8 cellular contexts compared by ENCODE assay signal in genomic region chr20:34708621-34709043, GRCh38. TPM values are rescaled to one million over a fixed set of nuclear protein-coding genes. Genes with fewer than 3 reads are reported as not detected.
DNase-seq lines count a peak whose midpoint lies in the region; ATAC-seq, FAIRE-seq and TF ChIP-seq lines count a peak whose summit lies in the region.

No MANE protein-coding gene starts in this region.

- no peaks in the 10 kb centered on the region for H3K79me2 ChIP-seq in mesendoderm (ENCODE audit: control insufficient read depth, insufficient read depth, low read length)

- no peaks in the 10 kb centered on the region for H3K79me1 ChIP-seq in mesendoderm (ENCODE audit: low read length)

- H3K27ac ChIP-seq in mesendoderm (ENCODE audit: low read depth, low read length), result no peak overlapping the region

- peak overlapping the region; percentile 19 for H3K27ac Mint-ChIP-seq in Caco-2 (ENCODE audit: unreplicated experiment)
- peak overlapping the region; percentile 41 for H3K27ac Mint-ChIP-seq in activated CD4-positive, alpha-beta T cell treated with anti-CD3 and anti-CD28 coated beads, Interleukin-2, amount 10 ng/mL, durations not matched to agents 7 days and 5 days

- no peaks in the 10 kb centered on the region for H3K9me3 ChIP-seq in Caco-2

- H3K9me3 Mint-ChIP-seq in Caco-2 (ENCODE audit: unreplicated experiment), result no peaks in the 10 kb centered on the region
- no peaks in the 10 kb centered on the region for H3K9me3 Mint-ChIP-seq in activated CD4-positive, alpha-beta T cell treated with anti-CD3 and anti-CD28 coated beads, Interleukin-2, amount 10 ng/mL, durations not matched to agents 7 days and 5 days

- H3K4ac ChIP-seq in mesendoderm (ENCODE audit: low read depth, low read length), result no peak overlapping the region

- WGBS in mesendoderm (ENCODE audit: extremely low coverage, insufficient coverage, low lambda C conversion rate), result no CpG with 5 or more reads among the region's 22 CpGs

- H3K56ac ChIP-seq in mesendoderm (ENCODE audit: low read length), result peak overlapping the region; percentile 93

- H4K8ac ChIP-seq in mesendoderm (ENCODE audit: low read depth, low read length), result no peak overlapping the region

- H3K4me2 ChIP-seq in mesendoderm (ENCODE audit: low read length), result peak overlapping the region; percentile 86

- H3K4me3 Mint-ChIP-seq in Caco-2 (ENCODE audit: unreplicated experiment), result peak overlapping the region; percentile 78
- peak overlapping the region; percentile 76 for H3K4me3 Mint-ChIP-seq in activated CD4-positive, alpha-beta T cell treated with anti-CD3 and anti-CD28 coated beads, Interleukin-2, amount 10 ng/mL, durations not matched to agents 7 days and 5 days

- POLR2A ChIA-PET in Caco-2 (lab: Charles Lee), result no interaction called here
- POLR2A ChIA-PET in activated CD4-positive, alpha-beta T cell treated with anti-CD3 and anti-CD28 coated beads, Interleukin-2, amount 10 ng/mL, durations not matched to agents 7 days and 5 days (lab: Charles Lee), result interaction anchor here (0.6 kb wide), 1 partner anchor 104 kb away, joined by 4 read pairs; no protein-coding TSS in a partner anchor

- FAIRE-seq in RCC 7860 (lab: Jason Lieb, UNC), result no peak

- peak; percentile 12 for ATAC-seq in GM21619 (IDR thresholded peaks at IDR 0.05; ENCODE audit: unreplicated experiment)

- no peak overlapping the region for H2AK5ac ChIP-seq in mesendoderm (ENCODE audit: low read length)

- no peak overlapping the region for H2BK15ac ChIP-seq in mesendoderm (replicated peaks; ENCODE audit: low read depth)

- peaks cover 55% of the 10 kb centered on the region for H3K36me3 Mint-ChIP-seq in Caco-2 (ENCODE audit: insufficient read depth, unreplicated experiment)
- H3K36me3 Mint-ChIP-seq in activated CD4-positive, alpha-beta T cell treated with anti-CD3 and anti-CD28 coated beads, Interleukin-2, amount 10 ng/mL, durations not matched to agents 7 days and 5 days (ENCODE audit: low read depth), result peaks cover 4% of the 10 kb centered on the region

- H3K36me3 ChIP-seq in Caco-2 (ENCODE audit: control insufficient read depth, insufficient read depth, low read length) (no peaks in the 10 kb centered on the region; the same call in 1 of the 2 replicates), mesendoderm (ENCODE audit: control insufficient read depth, insufficient read depth, low read length) (no peaks in the 10 kb centered on the region)

- H3K27me3 Mint-ChIP-seq in Caco-2 (ENCODE audit: insufficient read depth, unreplicated experiment), result peaks cover 2% of the 10 kb centered on the region
- peaks cover 10% of the 10 kb centered on the region for H3K27me3 Mint-ChIP-seq in activated CD4-positive, alpha-beta T cell treated with anti-CD3 and anti-CD28 coated beads, Interleukin-2, amount 10 ng/mL, durations not matched to agents 7 days and 5 days

- peaks cover 36% of the 10 kb centered on the region for H3K4me1 Mint-ChIP-seq in Caco-2 (ENCODE audit: low read depth, unreplicated experiment)
- peaks cover 36% of the 10 kb centered on the region for H3K4me1 Mint-ChIP-seq in activated CD4-positive, alpha-beta T cell treated with anti-CD3 and anti-CD28 coated beads, Interleukin-2, amount 10 ng/mL, durations not matched to agents 7 days and 5 days

- intact Hi-C loops in Caco-2 (cut with micrococcal nuclease; ENCODE audit: unreplicated experiment), result loop anchor here (1.0 to 5.0 kb wide), 7 partner anchors 32 to 406 kb away; partner anchors contain the start of gene AHCY

- no peak overlapping the region for H2BK120ac ChIP-seq in mesendoderm (ENCODE audit: low read depth, low read length)

- H3K9ac ChIP-seq in mesendoderm (ENCODE audit: low read length), result peak overlapping the region; percentile 82

- BruUV-seq in Caco-2 (replicated peaks; lab: Mats Ljungman, UMichigan), result no TSS peak

- H3K23ac ChIP-seq in mesendoderm (ENCODE audit: low read length), result no peak overlapping the region

- H3K4me3 ChIP-seq in Caco-2 (ENCODE audit: low read depth, low read length) (peak overlapping the region; percentile 82), mesendoderm (ENCODE audit: low read length) (peak overlapping the region; percentile 16)

- H3K27me3 ChIP-seq in Caco-2 (replicated peaks; ENCODE audit: control insufficient read depth, insufficient read depth, low read length), result no peaks in the 10 kb centered on the region
- peaks cover 4% of the 10 kb centered on the region for H3K27me3 ChIP-seq in mesendoderm (ENCODE audit: insufficient read depth, low read length, poor library complexity)

- H3K4me1 ChIP-seq in Caco-2 (peaks cover 27% of the 10 kb centered on the region), mesendoderm (ENCODE audit: control insufficient read depth, low read depth, low read length) (no peaks in the 10 kb centered on the region)

- no peak overlapping the region for H2BK5ac ChIP-seq in mesendoderm (ENCODE audit: low read length)

- DNase-seq in Caco-2, result peak; percentile 81 to 89
- DNase-seq in NCI-H128 (lab: John Stamatoyannopoulos, UW; ENCODE audit: unreplicated experiment), result peak; percentile 43
- peak; percentile 58 for DNase-seq in activated CD4-positive, alpha-beta T cell treated with anti-CD3 and anti-CD28 coated beads, Interleukin-2, amount 10 ng/mL, durations not matched to agents 7 days and 5 days
- DNase-seq in effector CD4-positive, alpha-beta T cell, result peak; percentile 48
- DNase-seq in mesendoderm, result peak; percentile 45
- peak; percentile 22 for DNase-seq in stimulated activated CD8-positive, alpha-beta memory T cell treated with anti-CD3 and anti-CD28 coated beads, Interleukin-7, amount 100 ng/mL, for 24 hours (ENCODE audit: low read depth)
- DNase-seq in RCC 7860 (ENCODE audit: low spot score), result no peak

- H4K5ac ChIP-seq in mesendoderm (ENCODE audit: low read length), result no peak overlapping the region

- peak; percentile 89 to 92 for TF ChIP-seq CTCF in Caco-2 (IDR thresholded peaks at IDR 0.05; ENCODE audit: insufficient read depth in 1 of 2, low read depth in 1 of 2, low read length in 1 of 2, severe bottlenecking in 1 of 2, unreplicated experiment in 1 of 2)

- no peak overlapping the region for H3K18ac ChIP-seq in mesendoderm (ENCODE audit: low read length)

- CTCF ChIA-PET in Caco-2 (lab: Charles Lee), result interaction anchor here (0.7 to 2.5 kb wide), 14 partner anchors 18 to 518 kb away, joined by 3 to 14 read pairs (median 5); partner anchors contain the start of gene DYNLRB1
- CTCF ChIA-PET in activated CD4-positive, alpha-beta T cell treated with anti-CD3 and anti-CD28 coated beads, Interleukin-2, amount 10 ng/mL, durations not matched to agents 7 days and 5 days (lab: Charles Lee), result interaction anchor here (0.5 to 3.3 kb wide), 6 partner anchors 12 to 396 kb away, joined by 3 to 14 read pairs (median 4); no protein-coding TSS in a partner anchor

RNA-seq across cellular contexts. Expression of gene TP53INP2, which starts 4.5 kb away (rescaled TPM):
- total RNA-seq in Caco-2 (2022), result 26.2 and 29.7 TPM in 2 replicates
- 1 to 10 TPM; 1.3 to 2.6 TPM for total RNA-seq in activated CD4-positive, alpha-beta T cell treated with anti-CD3 and anti-CD28 coated beads, Interleukin-2, amount 10 ng/mL, durations not matched to agents 7 days and 5 days
- 5.2 TPM for polyA plus RNA-seq in mesendoderm (2013, experiment 1 of 2)
- polyA plus RNA-seq in mesendoderm (2013, experiment 2 of 2), result 5.6 TPM

RNA-seq across cellular contexts. Expression of gene PIGU, which starts 31.7 kb away (rescaled TPM):
- 61.7 and 62.9 TPM in 2 replicates for total RNA-seq in Caco-2 (2022)
- 10 to 100 TPM; 18.7 to 21.6 TPM for total RNA-seq in activated CD4-positive, alpha-beta T cell treated with anti-CD3 and anti-CD28 coated beads, Interleukin-2, amount 10 ng/mL, durations not matched to agents 7 days and 5 days
- 28.5 TPM for polyA plus RNA-seq in mesendoderm (2013, experiment 1 of 2)
- polyA plus RNA-seq in mesendoderm (2013, experiment 2 of 2), result 28.7 TPM
